In genomic region chr10:18690541-18690940, GRCh38 we compare ENCODE assay signal across 7 cellular contexts.
"Had no signal": no experiment of that assay in that cellular context is flagged by ENCODE, and none has a peak within 500 bp of the region (broad histone marks: within the 10 kb centered on the region; RNA-seq: fewer than 3 reads in every experiment).

No MANE protein-coding gene starts in this region.

- H3K9ac ChIP-seq: KMS-11 had no signal

- H3K27ac ChIP-seq: HL-60, KMS-11 had no signal

- DNase-seq: IMR-90, KBM-7, KG1 had no signal

- H3K4me2 ChIP-seq: KMS-11 had no signal

- FAIRE-seq: HepG2, HTR-8/SVneo had no signal

- ATAC-seq: HepG2 had no signal
